Comparison of ENCODE assay signal across 8 cellular contexts in the genomic region with DNA sequence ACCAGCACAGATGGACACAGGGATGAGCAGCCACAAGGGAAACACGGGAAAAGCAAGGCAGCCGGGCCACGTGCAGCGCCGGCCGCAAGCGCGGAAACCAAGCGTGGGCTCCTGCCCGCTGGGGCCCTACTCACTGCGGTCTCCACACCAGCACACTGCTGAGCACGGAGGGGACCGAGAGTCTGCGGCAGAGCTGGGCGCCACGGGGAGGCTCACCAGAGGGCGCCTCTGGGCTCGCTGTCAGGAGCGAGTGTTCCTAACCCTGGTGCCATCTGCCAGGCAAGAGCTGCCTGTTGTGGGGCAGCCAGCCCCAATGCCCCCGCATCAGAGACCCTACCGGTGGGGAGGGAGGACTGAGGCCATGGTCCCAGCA. TPM values are rescaled to one million over a fixed set of nuclear protein-coding genes. Genes with fewer than 3 reads are reported as not detected.
A peak's percentile ranks its signal among the peaks of the same experiment; 100 is the strongest.
DNase-seq lines count a peak whose midpoint lies in the region; ATAC-seq and TF ChIP-seq lines count a peak whose summit lies in the region.

No MANE protein-coding gene starts in this region.

- peak overlapping the region; percentile 100 for H3K4me2 ChIP-seq in MM.1S (ENCODE audit: low read depth, low read length)

- H3K27ac Mint-ChIP-seq in activated CD8-positive, alpha-beta T cell treated with anti-CD3 and anti-CD28 coated beads, Interleukin-2, amount 10 ng/mL, durations not matched to agents 7 days and 5 days = peak overlapping the region; percentile 96

- TF ChIP-seq CTCF in BJ (IDR thresholded peaks at IDR 0.05; ENCODE audit: insufficient read depth, low read depth, low read length) (peak; percentile 52), MM.1S (IDR thresholded peaks at IDR 0.05; ENCODE audit: low read length) (peak; percentile 78)

- no peaks in the 10 kb centered on the region; the same call in 1 of the 2 replicates for H4K20me1 ChIP-seq in MM.1S (ENCODE audit: insufficient read depth, low read length)

- H3K27ac ChIP-seq in MM.1S (ENCODE audit: low read length) (peak overlapping the region; percentile 86), muscle layer of duodenum (ENCODE audit: low read length) (peak overlapping the region; percentile 5)
- H3K27ac ChIP-seq in effector memory CD4-positive, alpha-beta T cell (ENCODE audit: insufficient read depth, low read length, poor library complexity, severe bottlenecking) = peak overlapping the region; percentile 79

- H2AFZ ChIP-seq in MM.1S (ENCODE audit: low read length) = peak overlapping the region; percentile 44; the same call in 1 of the 2 replicates

- peaks cover 18% of the 10 kb centered on the region for H3K36me3 ChIP-seq in BJ (ENCODE audit: control insufficient read depth, insufficient read depth, low read length)
- no peaks in the 10 kb centered on the region for H3K36me3 ChIP-seq in MM.1S (replicated peaks; ENCODE audit: insufficient read depth, low read length)
- H3K36me3 ChIP-seq in effector memory CD4-positive, alpha-beta T cell (ENCODE audit: control insufficient read depth, insufficient read depth, low read length) = peaks cover 18% of the 10 kb centered on the region
- peaks cover 5 to 28% of the 10 kb centered on the region in 2 donors for H3K36me3 ChIP-seq in muscle layer of duodenum (ENCODE audit: control insufficient read depth in 1 of 2, insufficient read depth in 2 of 2, low read length in 2 of 2)

- peak overlapping the region; percentile 69 for H3K4me3 Mint-ChIP-seq in activated CD8-positive, alpha-beta T cell treated with anti-CD3 and anti-CD28 coated beads, Interleukin-2, amount 10 ng/mL, durations not matched to agents 7 days and 5 days

- peaks cover 68% of the 10 kb centered on the region for H3K4me1 Mint-ChIP-seq in activated CD8-positive, alpha-beta T cell treated with anti-CD3 and anti-CD28 coated beads, Interleukin-2, amount 10 ng/mL, durations not matched to agents 7 days and 5 days (ENCODE audit: low read depth)

- H3F3A ChIP-seq in MM.1S (ENCODE audit: insufficient read depth, low read length) = peaks cover 22% of the 10 kb centered on the region

- H3K9me3 Mint-ChIP-seq in activated CD8-positive, alpha-beta T cell treated with anti-CD3 and anti-CD28 coated beads, Interleukin-2, amount 10 ng/mL, durations not matched to agents 7 days and 5 days (ENCODE audit: insufficient read depth) = no peaks in the 10 kb centered on the region

- H3K9me2 ChIP-seq in MM.1S (replicated peaks; ENCODE audit: insufficient read depth, low read length) = no peaks in the 10 kb centered on the region

- peak overlapping the region; percentile 74 for H3K9ac ChIP-seq in MM.1S (ENCODE audit: low read length)

- peaks cover 29% of the 10 kb centered on the region for H3K4me1 ChIP-seq in MM.1S (ENCODE audit: low read length)
- H3K4me1 ChIP-seq in effector memory CD4-positive, alpha-beta T cell (ENCODE audit: control insufficient read depth, insufficient read depth, low read length, poor library complexity, severe bottlenecking) = peaks cover 49% of the 10 kb centered on the region
- peaks cover 14 to 63% of the 10 kb centered on the region in 2 donors for H3K4me1 ChIP-seq in muscle layer of duodenum (ENCODE audit: control insufficient read depth in 1 of 2, insufficient read depth in 2 of 2, low read length in 2 of 2)

- H3K9me3 ChIP-seq in MM.1S (replicated peaks; ENCODE audit: insufficient read depth, low read length) = no peaks in the 10 kb centered on the region
- H3K9me3 ChIP-seq in effector memory CD4-positive, alpha-beta T cell (ENCODE audit: control insufficient read depth, low read length) = no peaks in the 10 kb centered on the region
- H3K9me3 ChIP-seq in muscle layer of duodenum (ENCODE audit: control insufficient read depth in 1 of 2, low read length in 2 of 2) = no peaks in the 10 kb centered on the region

- POLR2A ChIA-PET in BJ (lab: Charles Lee) = interaction anchor here (0.5 kb wide), 2 partner anchors 11 to 24 kb away, joined by 3 to 20 read pairs; no protein-coding TSS in a partner anchor
- POLR2A ChIA-PET in activated CD8-positive, alpha-beta T cell treated with anti-CD3 and anti-CD28 coated beads, Interleukin-2, amount 10 ng/mL, durations not matched to agents 7 days and 5 days (lab: Charles Lee) = interaction anchor here (0.7 to 1.4 kb wide), 6 partner anchors 10 to 32 kb away, joined by 3 to 7 read pairs (median 4); partner anchors contain the start of gene SH3GL1

- CTCF ChIA-PET in BJ (lab: Yijun Ruan, JAX) = interaction anchor here (1.1 to 2.2 kb wide), 5 partner anchors 17 to 32 kb away, joined by 4 to 8 read pairs (median 5); partner anchors contain the start of gene SH3GL1
- CTCF ChIA-PET in activated CD8-positive, alpha-beta T cell treated with anti-CD3 and anti-CD28 coated beads, Interleukin-2, amount 10 ng/mL, durations not matched to agents 7 days and 5 days (lab: Charles Lee) = interaction anchor here (0.6 to 7.3 kb wide), 10 partner anchors 10 to 155 kb away, joined by 3 to 54 read pairs (median 7); partner anchors contain the start of genes CHAF1A, MPND and SH3GL1

- peak; percentile 42 for ATAC-seq in GM19455 (IDR thresholded peaks at IDR 0.05; ENCODE audit: unreplicated experiment)
- peak; percentile 79 for ATAC-seq in activated CD8-positive, alpha-beta T cell treated with anti-CD3 and anti-CD28 coated beads, Interleukin-2, amount 10 ng/mL, durations not matched to agents 7 days and 5 days
- ATAC-seq in GM19467 (IDR thresholded peaks at IDR 0.05; ENCODE audit: unreplicated experiment) = no peak

- DNase-seq in BJ (ENCODE audit: low read depth) (no peak), MM.1S (peak; percentile 83)
- peak; percentile 87 for DNase-seq in activated CD8-positive, alpha-beta T cell treated with anti-CD3 and anti-CD28 coated beads, Interleukin-2, amount 10 ng/mL, durations not matched to agents 7 days and 5 days
- DNase-seq in effector memory CD4-positive, alpha-beta T cell = peak; percentile 56 to 61 (median 60)
- peak; percentile 48 for DNase-seq in stimulated activated CD8-positive, alpha-beta memory T cell treated with anti-CD3 and anti-CD28 coated beads, Interleukin-7, amount 100 ng/mL, for 24 hours (ENCODE audit: low read depth)

- H3K27me3 ChIP-seq in BJ (ENCODE audit: control insufficient read depth, insufficient read depth, low read length) = no peaks in the 10 kb centered on the region
- no peaks in the 10 kb centered on the region for H3K27me3 ChIP-seq in MM.1S (replicated peaks; ENCODE audit: insufficient read depth, low read length)
- no peaks in the 10 kb centered on the region for H3K27me3 ChIP-seq in effector memory CD4-positive, alpha-beta T cell (replicated peaks; ENCODE audit: control insufficient read depth, insufficient read depth, low read length, poor library complexity, severe bottlenecking)
- no peaks in the 10 kb centered on the region for H3K27me3 ChIP-seq in muscle layer of duodenum (ENCODE audit: low read depth, low read length)

- H3K4me3 ChIP-seq in BJ (ENCODE audit: low read depth, low read length) = no peak overlapping the region
- H3K4me3 ChIP-seq in MM.1S (ENCODE audit: low read length) = peak overlapping the region; percentile 62
- peak overlapping the region; percentile 76 for H3K4me3 ChIP-seq in effector memory CD4-positive, alpha-beta T cell (ENCODE audit: insufficient read depth, low read depth, low read length, poor library complexity, severe bottlenecking)
- H3K4me3 ChIP-seq in muscle layer of duodenum (ENCODE audit: low read depth in 1 of 2, low read length in 2 of 2) = peak overlapping the region; percentile 0 to 23

- peaks cover 64% of the 10 kb centered on the region for H3K79me2 ChIP-seq in MM.1S (ENCODE audit: low read length)

- peaks cover 33% of the 10 kb centered on the region for H3K36me3 Mint-ChIP-seq in activated CD8-positive, alpha-beta T cell treated with anti-CD3 and anti-CD28 coated beads, Interleukin-2, amount 10 ng/mL, durations not matched to agents 7 days and 5 days (ENCODE audit: low read depth)

- no peaks in the 10 kb centered on the region for H3K27me3 Mint-ChIP-seq in activated CD8-positive, alpha-beta T cell treated with anti-CD3 and anti-CD28 coated beads, Interleukin-2, amount 10 ng/mL, durations not matched to agents 7 days and 5 days (ENCODE audit: low read depth)

RNA-seq across cellular contexts. Expression of gene MPND, which starts 26.5 kb away (rescaled TPM):
- polyA plus RNA-seq in BJ (2011; rRNA removed) = 4.9 and 5.3 TPM in 2 replicates
- polyA minus RNA-seq in BJ (2011; rRNA and poly(A)+ RNA removed) = 4.7 and 5.8 TPM in 2 replicates
- total RNA-seq in activated CD8-positive, alpha-beta T cell treated with anti-CD3 and anti-CD28 coated beads, Interleukin-2, amount 10 ng/mL, durations not matched to agents 7 days and 5 days = 10 to 100 TPM; 26.0 to 27.6 TPM

RNA-seq across cellular contexts. Expression of gene SH3GL1, which starts 30.5 kb away (rescaled TPM):
- polyA plus RNA-seq in BJ (2011; rRNA removed) = 52.2 and 89.4 TPM in 2 replicates
- 34.5 and 38.8 TPM in 2 replicates for polyA minus RNA-seq in BJ (2011; rRNA and poly(A)+ RNA removed)
- 10 to 100 TPM; 65.1 to 67.9 TPM for total RNA-seq in activated CD8-positive, alpha-beta T cell treated with anti-CD3 and anti-CD28 coated beads, Interleukin-2, amount 10 ng/mL, durations not matched to agents 7 days and 5 days

RNA-seq across cellular contexts. Expression of gene STAP2, which starts 31.2 kb away (rescaled TPM):
- polyA plus RNA-seq in BJ (2011; rRNA removed) = 5.6 and 7.8 TPM in 2 replicates
- 1.7 and 4.6 TPM in 2 replicates for polyA minus RNA-seq in BJ (2011; rRNA and poly(A)+ RNA removed)
- total RNA-seq in activated CD8-positive, alpha-beta T cell treated with anti-CD3 and anti-CD28 coated beads, Interleukin-2, amount 10 ng/mL, durations not matched to agents 7 days and 5 days = 10 to 100 TPM; 14.3 to 16.5 TPM

RNA-seq across cellular contexts. Expression of gene CHAF1A, which starts 32.6 kb away (rescaled TPM):
- 6.3 and 11.4 TPM in 2 replicates for polyA plus RNA-seq in BJ (2011; rRNA removed)
- polyA minus RNA-seq in BJ (2011; rRNA and poly(A)+ RNA removed) = 5.9 and 8.5 TPM in 2 replicates
- total RNA-seq in activated CD8-positive, alpha-beta T cell treated with anti-CD3 and anti-CD28 coated beads, Interleukin-2, amount 10 ng/mL, durations not matched to agents 7 days and 5 days = 100 to 1,000 TPM in 1 of 2 experiments, 10 to 100 TPM in 1; 95.3 to 104 TPM

Comparison
In these comparisons a context has a peak if more than half of its experiments do, and no peak if none do; other contexts are left out.
1. H3K27ac ChIP-seq: peak in every context shown above with its lines; median percentile 86 in MM.1S; 79 in effector memory CD4-positive, alpha-beta T cell; 5 in muscle layer of duodenum.